ENCODE assay signal across 22 cellular contexts in the genomic region with DNA sequence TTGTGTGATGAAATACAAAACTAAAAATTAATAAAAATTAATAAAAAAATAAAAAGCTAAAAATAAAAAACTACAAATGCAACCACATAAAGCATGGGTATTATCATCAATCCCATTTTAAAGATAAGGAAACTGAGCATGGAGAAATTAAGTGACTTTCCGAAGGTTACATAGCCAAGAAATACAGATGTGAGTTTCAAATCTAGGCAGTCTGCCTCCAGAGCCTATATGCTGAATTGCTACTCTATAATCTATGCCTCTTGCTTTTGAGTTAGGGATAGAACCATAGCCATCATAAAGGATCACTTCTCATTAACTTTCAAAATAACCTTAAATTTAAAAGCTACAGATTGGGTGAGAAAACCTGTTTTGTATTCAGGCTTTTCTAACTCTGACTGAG.
"Had no signal": no experiment of that assay in that cellular context is flagged by ENCODE, and none has a peak within 500 bp of the region (broad histone marks: within the 10 kb centered on the region; RNA-seq: fewer than 3 reads in every experiment).

No MANE protein-coding gene starts in this region.

- H3K9me3 ChIP-seq: breast epithelium had no signal

- H3K27ac ChIP-seq: breast epithelium, VCaP had no signal

- H3K27ac Mint-ChIP-seq: activated CD4-positive, alpha-beta memory T cell treated with anti-CD3 and anti-CD28 coated beads for 36 hours; activated CD4-positive, alpha-beta T cell treated with anti-CD3 and anti-CD28 coated beads, Interleukin-2, amount 10 ng/mL, durations not matched to agents 7 days and 5 days; activated naive CD4-positive, alpha-beta T cell treated with anti-CD3 and anti-CD28 coated beads for 36 hours; activated naive CD8-positive, alpha-beta T cell; T-helper 17 cell had no signal

- H3K9me3 Mint-ChIP-seq: activated CD4-positive, alpha-beta memory T cell treated with anti-CD3 and anti-CD28 coated beads for 36 hours; activated CD4-positive, alpha-beta T cell treated with anti-CD3 and anti-CD28 coated beads, Interleukin-2, amount 10 ng/mL, durations not matched to agents 7 days and 5 days; activated naive CD4-positive, alpha-beta T cell treated with anti-CD3 and anti-CD28 coated beads for 36 hours; activated T-cell treated with anti-CD3 and anti-CD28 coated beads, Interleukin-2, amount 50 U/mL, for 4 hours had no signal

- H3K4me3 ChIP-seq: breast epithelium had no signal

- H3K4me3 Mint-ChIP-seq: activated CD4-positive, alpha-beta memory T cell treated with anti-CD3 and anti-CD28 coated beads for 36 hours; activated CD4-positive, alpha-beta T cell treated with anti-CD3 and anti-CD28 coated beads, Interleukin-2, amount 10 ng/mL, durations not matched to agents 7 days and 5 days; activated naive CD4-positive, alpha-beta T cell treated with anti-CD3 and anti-CD28 coated beads for 36 hours; activated naive CD8-positive, alpha-beta T cell; activated T-cell treated with anti-CD3 and anti-CD28 coated beads, Interleukin-2, amount 50 U/mL, for 4 hours; T-helper 17 cell had no signal

- H3K36me3 Mint-ChIP-seq: activated CD4-positive, alpha-beta memory T cell treated with anti-CD3 and anti-CD28 coated beads for 36 hours; activated naive CD8-positive, alpha-beta T cell had no signal

- H3K4me1 Mint-ChIP-seq: activated CD4-positive, alpha-beta T cell treated with anti-CD3 and anti-CD28 coated beads, Interleukin-2, amount 10 ng/mL, durations not matched to agents 7 days and 5 days had no signal

- H3K27me3 Mint-ChIP-seq: activated CD4-positive, alpha-beta memory T cell treated with anti-CD3 and anti-CD28 coated beads for 36 hours; activated CD4-positive, alpha-beta T cell treated with anti-CD3 and anti-CD28 coated beads, Interleukin-2, amount 10 ng/mL, durations not matched to agents 7 days and 5 days; activated naive CD8-positive, alpha-beta T cell; T-helper 17 cell had no signal

- H3K4me1 ChIP-seq: breast epithelium had no signal

- DNase-seq: activated CD4-positive, alpha-beta memory T cell treated with anti-CD3 and anti-CD28 coated beads for 36 hours; activated CD4-positive, alpha-beta T cell treated with anti-CD3 and anti-CD28 coated beads, Interleukin-2, amount 10 ng/mL, durations not matched to agents 7 days and 5 days; activated CD4-positive, CD25-positive, alpha-beta regulatory T cell; activated CD8-positive, alpha-beta memory T cell treated with anti-CD3 and anti-CD28 coated beads for 24 hours; activated gamma-delta T cell; activated naive CD4-positive, alpha-beta T cell treated with anti-CD3 and anti-CD28 coated beads for 36 hours; activated T-cell treated with anti-CD3 and anti-CD28 coated beads, Interleukin-2, amount 50 U/mL, for 4 hours; aorta; caudate nucleus; Kasumi-1; KBM-7; MV-4-11; NCI-H1092 treated with DMSO at 0.1 percent for 48 hours; NCI-H1417 treated with DMSO at 0.1 percent for 48 hours; NCI-H1694; NCI-H2029 treated with DMSO at 0.1 percent for 48 hours; NCI-H510A treated with DMSO at 0.1 percent for 48 hours; SHP77 treated with DMSO at 0.1 percent for 48 hours; T-helper 17 cell had no signal

- ATAC-seq: activated T-cell treated with anti-CD3 and anti-CD28 coated beads, Interleukin-2, amount 50 U/mL, for 4 hours; T-helper 17 cell had no signal

- H3K36me3 ChIP-seq: breast epithelium had no signal

- H3K27me3 ChIP-seq: breast epithelium had no signal
